Comparison of ENCODE assay signal across 1 cellular context in the genomic region with DNA sequence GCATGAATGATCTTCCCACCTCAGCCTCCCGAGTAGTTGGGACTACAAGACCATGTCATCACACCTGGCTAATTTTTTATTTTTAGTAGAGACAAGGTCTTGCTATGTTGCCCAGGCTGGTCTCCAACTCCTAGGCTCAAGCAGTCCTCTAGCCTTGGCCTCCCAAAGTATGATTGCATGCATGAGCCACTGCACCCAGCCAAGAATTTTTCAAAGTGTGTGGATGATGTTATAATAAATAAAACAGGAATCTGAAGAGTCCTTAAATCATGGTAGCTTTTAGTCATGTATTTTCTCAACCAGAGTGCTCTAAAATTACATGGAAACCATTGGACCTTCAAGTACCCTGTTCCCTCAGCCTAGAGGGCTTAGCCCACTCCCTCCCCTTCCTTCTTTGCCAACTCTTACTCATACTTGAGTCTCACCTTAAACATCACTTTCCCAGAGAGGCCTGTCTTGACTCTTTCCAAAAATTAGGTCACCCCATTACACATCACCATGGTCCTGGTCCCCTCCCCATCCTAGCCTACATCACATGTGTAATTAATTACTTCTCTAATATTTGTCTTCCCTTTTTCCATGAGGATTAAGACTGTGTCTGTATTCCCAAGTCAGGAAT.
A peak's percentile ranks its signal among the peaks of the same experiment; 100 is the strongest.
TF ChIP-seq lines count a peak whose summit lies in the region.

No MANE protein-coding gene starts in this region.

TF ChIP-seq in K562, 482 proteins besides CTCF, POLR2A, EP300 and RAD21:
- TF ChIP-seq ZNF121 (CRISPR knock-in tag; conservative IDR thresholded peaks at IDR 0.05), result peak; percentile 75
- no peak for TF ChIP-seq ZBTB17 (CRISPR knock-in tag; IDR thresholded peaks at IDR 0.05)
